Comparison of ENCODE assay signal across 17 cellular contexts in genomic region chr14:100841445-100842403, GRCh38. TPM values are rescaled to one million over a fixed set of nuclear protein-coding genes. Genes with fewer than 3 reads are reported as not detected.
A peak's percentile ranks its signal among the peaks of the same experiment; 100 is the strongest.
DNase-seq lines count a peak whose midpoint lies in the region; ATAC-seq and TF ChIP-seq lines count a peak whose summit lies in the region.
"Had no signal": no experiment of that assay in that cellular context is flagged by ENCODE, and none has a peak within 500 bp of the region (broad histone marks: within the 10 kb centered on the region; RNA-seq: fewer than 3 reads in every experiment).

No MANE protein-coding gene starts in this region.

- H3K4me1 ChIP-seq in IMR-90 (ENCODE audit: control insufficient read depth, insufficient read depth, low read length): peaks cover 21% of the 10 kb centered on the region
- peaks cover 32% of the 10 kb centered on the region for H3K4me1 ChIP-seq in skeletal muscle satellite cell (ENCODE audit: control insufficient read depth, insufficient read depth, low read length)
- H3K4me1 ChIP-seq: suprapubic skin had no signal

- peak overlapping the region; percentile 42 for H3K27ac Mint-ChIP-seq in chondrocyte (ENCODE audit: unreplicated experiment)
- H3K27ac Mint-ChIP-seq: activated naive CD4-positive, alpha-beta T cell treated with anti-CD3 and anti-CD28 coated beads, Interleukin-2, amount 10 ng/mL, durations not matched to agents 7 days and 5 days; T-cell had no signal

- peaks cover 31% of the 10 kb centered on the region for H3K4me1 Mint-ChIP-seq in chondrocyte (ENCODE audit: low read depth)
- H3K4me1 Mint-ChIP-seq: T-cell had no signal

- H3K27me3 Mint-ChIP-seq in chondrocyte (ENCODE audit: low read depth): no peaks in the 10 kb centered on the region

- peak overlapping the region; percentile 22; the same call in 1 of the 2 replicates for H3K18ac ChIP-seq in IMR-90 (ENCODE audit: low read depth, low read length)

- H3K4ac ChIP-seq in IMR-90 (ENCODE audit: low read depth, low read length): no peak overlapping the region

- no TSS peak for BruUV-seq in IMR-90 (replicated peaks; lab: Mats Ljungman, UMichigan)

- TF ChIP-seq RAD21 in IMR-90 (IDR thresholded peaks at IDR 0.05; ENCODE audit: low read length): no peak

- peak overlapping the region; percentile 1; the same call in 1 of the 2 replicates for H3K14ac ChIP-seq in IMR-90 (replicated peaks; ENCODE audit: low read depth, low read length)

- CTCF ChIA-PET in IMR-90 (lab: Yijun Ruan, JAX): interaction anchor here (1.1 kb wide), 1 partner anchor 13 kb away, joined by 3 read pairs; no protein-coding TSS in a partner anchor

- H2BK20ac ChIP-seq in IMR-90 (ENCODE audit: low read depth, low read length): no peak overlapping the region

- H3K4me3 Mint-ChIP-seq in chondrocyte (ENCODE audit: unreplicated experiment): no peak overlapping the region
- H3K4me3 Mint-ChIP-seq: activated naive CD4-positive, alpha-beta T cell treated with anti-CD3 and anti-CD28 coated beads, Interleukin-2, amount 10 ng/mL, durations not matched to agents 7 days and 5 days; T-cell had no signal

- WGBS in IMR-90 (ENCODE audit: extremely low coverage in 2 of 2, insufficient read length in 1 of 2), 2 experiments: 86% methylated on average over 6 of the region's 25 CpGs; no CpG with 5 or more reads in 1 of the 2 experiments

- H3K9me3 ChIP-seq in IMR-90 (ENCODE audit: control insufficient read depth, insufficient read depth, low read length): no peaks in the 10 kb centered on the region
- no peaks in the 10 kb centered on the region for H3K9me3 ChIP-seq in skeletal muscle satellite cell (replicated peaks; ENCODE audit: low read length)
- H3K9me3 ChIP-seq: ovary, suprapubic skin had no signal

- DNase-seq in IMR-90: no peak
- peak; percentile 76 to 94 for DNase-seq in NCI-H2081 (lab: John Stamatoyannopoulos, UW)
- peak; percentile 68 for DNase-seq in chondrocyte (ENCODE audit: low spot score)
- DNase-seq in stimulated activated CD4-positive, alpha-beta T cell treated with anti-CD3 and anti-CD28 coated beads, Interleukin-4, amount 100 ng/mL, for 4 hours: no peak
- no peak for DNase-seq in retina
- DNase-seq: activated CD8-positive, alpha-beta memory T cell treated with anti-CD3 and anti-CD28 coated beads, Interleukin-2, amount 50 U/mL, for 4 hours; activated naive CD4-positive, alpha-beta T cell treated with anti-CD3 and anti-CD28 coated beads, Interleukin-2, amount 10 ng/mL, durations not matched to agents 7 days and 5 days; effector CD8-positive, alpha-beta T cell; mammary epithelial cell; T-cell had no signal

- H4K91ac ChIP-seq in IMR-90 (ENCODE audit: insufficient read depth, low read depth, low read length): no peak overlapping the region

- H3K79me1 ChIP-seq in IMR-90 (ENCODE audit: low read depth in 1 of 2, low read length in 2 of 2): peaks cover 6 to 57% of the 10 kb centered on the region in 2 experiments; a peak in 3 of 4 replicates

- no peak overlapping the region for H2BK120ac ChIP-seq in IMR-90 (ENCODE audit: low read depth, low read length)

- in situ Hi-C loops in IMR-90 (cut with MboI; ENCODE audit: low sequenced_read_pairs): loop anchor here (10.0 kb wide), 1 partner anchor 457 kb away; no protein-coding TSS in a partner anchor

- POLR2A ChIA-PET in IMR-90 (lab: Charles Lee; ENCODE audit: unreplicated experiment): interaction anchor here (0.7 kb wide), 1 partner anchor 16 kb away, joined by 3 read pairs; the partner anchor contains the start of gene MEG3

- no peak overlapping the region for H3K23ac ChIP-seq in IMR-90 (ENCODE audit: low read depth, low read length)

- H3K4me2 ChIP-seq in IMR-90 (ENCODE audit: low read depth, low read length) (no peak overlapping the region), skeletal muscle satellite cell (ENCODE audit: low read length) (no peak overlapping the region)

- intact Hi-C loops in IMR-90 (cut with micrococcal nuclease): loop anchor here (5.0 kb wide), 1 partner anchor 179 kb away; no protein-coding TSS in a partner anchor

- ATAC-seq in IMR-90 (ENCODE audit: low read depth) (no peak), HG02970 (IDR thresholded peaks at IDR 0.05; ENCODE audit: low FRiP score, unreplicated experiment) (no peak)
- ATAC-seq: GM12878, T-cell had no signal

- H3K9me3 Mint-ChIP-seq in chondrocyte (ENCODE audit: low read depth): no peaks in the 10 kb centered on the region
- H3K9me3 Mint-ChIP-seq: activated naive CD4-positive, alpha-beta T cell treated with anti-CD3 and anti-CD28 coated beads, Interleukin-2, amount 10 ng/mL, durations not matched to agents 7 days and 5 days; T-cell had no signal

- no peak overlapping the region for H4K8ac ChIP-seq in IMR-90 (ENCODE audit: low read depth in 2 of 2, low read length in 2 of 2)

- no peak overlapping the region for H3K4me3 ChIP-seq in IMR-90 (ENCODE audit: insufficient read depth, low read depth, low read length)
- no peak overlapping the region for H3K4me3 ChIP-seq in skeletal muscle satellite cell (ENCODE audit: low read length)
- H3K4me3 ChIP-seq: cardiac muscle cell, GM12878, ovary, suprapubic skin had no signal

- H4K20me1 ChIP-seq in IMR-90 (ENCODE audit: insufficient read depth, low read length): peaks cover 99% of the 10 kb centered on the region

- no peaks in the 10 kb centered on the region for H3K36me3 Mint-ChIP-seq in chondrocyte (ENCODE audit: low read depth)
- H3K36me3 Mint-ChIP-seq: activated naive CD4-positive, alpha-beta T cell treated with anti-CD3 and anti-CD28 coated beads, Interleukin-2, amount 10 ng/mL, durations not matched to agents 7 days and 5 days; T-cell had no signal

- H3K27ac ChIP-seq in IMR-90 (ENCODE audit: insufficient read depth, low read length): peak overlapping the region; percentile 48; the same call in 1 of the 2 replicates
- H3K27ac ChIP-seq: C4-2B, cardiac muscle cell, suprapubic skin had no signal

- H3K36me3 ChIP-seq in IMR-90 (ENCODE audit: control insufficient read depth, insufficient read depth, low read length): peaks cover 66% of the 10 kb centered on the region
- peaks cover 55% of the 10 kb centered on the region for H3K36me3 ChIP-seq in skeletal muscle satellite cell (ENCODE audit: insufficient read depth, low read length)
- H3K36me3 ChIP-seq: cardiac muscle cell, ovary, suprapubic skin had no signal

- dilution Hi-C loops in IMR-90 (cut with HindIII; ENCODE audit: low sequenced_read_pairs, unreplicated experiment): no loop called here

- no peak overlapping the region for H3K56ac ChIP-seq in IMR-90 (ENCODE audit: extremely low read depth, insufficient read depth, low read length)

- H2AFZ ChIP-seq in IMR-90 (replicated peaks; ENCODE audit: low read length, poor library complexity): no peak overlapping the region

- TF ChIP-seq POLR2A in IMR-90 (IDR thresholded peaks at IDR 0.05; ENCODE audit: low read depth, low read length): no peak

- H3K9ac ChIP-seq in IMR-90 (ENCODE audit: low read depth, low read length): no peak overlapping the region
- H3K9ac ChIP-seq in skeletal muscle satellite cell (ENCODE audit: low read depth, low read length): peak overlapping the region; percentile 40

- TF ChIP-seq CTCF in IMR-90 (conservative IDR thresholded peaks at IDR 0.05; ENCODE audit: low read depth, low read length) (no peak), chondrocyte (IDR thresholded peaks at IDR 0.05) (no peak)

- H4K5ac ChIP-seq in IMR-90 (ENCODE audit: low read depth, low read length): no peak overlapping the region

- no peak overlapping the region for H2AK5ac ChIP-seq in IMR-90 (ENCODE audit: low read depth, low read length)

- H2BK15ac ChIP-seq in IMR-90 (ENCODE audit: low read depth, low read length): no peak overlapping the region

- no peaks in the 10 kb centered on the region for H3K27me3 ChIP-seq in IMR-90 (ENCODE audit: control insufficient read depth, insufficient read depth, low read length)
- no peaks in the 10 kb centered on the region for H3K27me3 ChIP-seq in skeletal muscle satellite cell (ENCODE audit: control insufficient read depth, insufficient read depth, low read length)
- H3K27me3 ChIP-seq: cardiac muscle cell, ovary had no signal

- H2AK9ac ChIP-seq in IMR-90 (replicated peaks; ENCODE audit: low read depth, low read length, poor library complexity): no peak overlapping the region

- H2BK5ac ChIP-seq in IMR-90 (ENCODE audit: low read depth, low read length, poor library complexity, severe bottlenecking): peak overlapping the region; percentile 31

- H3K9me1 ChIP-seq in IMR-90 (ENCODE audit: insufficient read depth, low read length): no peaks in the 10 kb centered on the region; the same call in 1 of the 2 replicates

TF ChIP-seq in IMR-90, 13 proteins besides CTCF, POLR2A, EP300 and RAD21:
- TF ChIP-seq CHD1 (IDR thresholded peaks at IDR 0.05; ENCODE audit: low read depth, low read length): no peak
- no peak for TF ChIP-seq NFE2L2 (IDR thresholded peaks at IDR 0.05; ENCODE audit: low read depth, low read length)

RNA-seq across cellular contexts. Expression of gene MEG3, which starts 15.8 kb away (rescaled TPM):
- total RNA-seq in IMR-90 (2012; rRNA removed) (31.5 and 32.5 TPM in 2 replicates), chondrocyte (not detected in 3 replicates)
- 518 and 556 TPM in 2 replicates for polyA plus RNA-seq in IMR-90 (2012; rRNA removed)
- 53.8 and 53.9 TPM in 2 replicates for polyA plus RNA-seq in IMR-90 (2012; cell fraction: cytosol; rRNA removed)
- polyA plus RNA-seq in IMR-90 (2012; cell fraction: nucleus; rRNA removed; ENCODE audit: low replicate concordance): 8,555 and 8,817 TPM in 2 replicates
- total RNA-seq in skeletal muscle satellite cell (2012; rRNA removed): 90.6 and 95.3 TPM in 2 replicates
- total RNA-seq: cardiac muscle cell had no signal
- polyA plus RNA-seq: cardiac muscle cell had no signal

Comparison
In these comparisons a context has a peak if more than half of its experiments do, and no peak if none do; other contexts are left out.
1. DNase-seq: peak in NCI-H2081 (2 of 2) and chondrocyte (single experiment); none in IMR-90 (single experiment), stimulated activated CD4-positive, alpha-beta T cell treated with anti-CD3 and anti-CD28 coated beads, Interleukin-4, amount 100 ng/mL, for 4 hours (0 of 2) and retina (single experiment).
2. RNA of gene MEG3, which starts 15.8 kb away (total RNA-seq): 31.5 to 32.5 TPM in IMR-90; not detected in chondrocyte; every median in the first group is over 10 times any median in the second.